ENCODE assay signal across 1 cellular context in genomic region chr7:1532456-1533254, GRCh38.
TF ChIP-seq lines count a peak whose summit lies in the region.

No MANE protein-coding gene starts in this region.

TF ChIP-seq in HepG2, 621 proteins besides CTCF, POLR2A, EP300 and RAD21 (continued from another document and continues in another):
- TF ChIP-seq ZNF687 (CRISPR knock-in tag; IDR thresholded peaks at IDR 0.05) (peak; percentile 72), ZNF879 (CRISPR knock-in tag; IDR thresholded peaks at IDR 0.05) (no peak), MBD4 (IDR thresholded peaks at IDR 0.05; ENCODE audit: borderline replicate concordance, low read length) (no peak), ZNF550 (CRISPR knock-in tag; IDR thresholded peaks at IDR 0.05; ENCODE audit: borderline replicate concordance) (no peak), ZNF33A (CRISPR knock-in tag; IDR thresholded peaks at IDR 0.05; ENCODE audit: borderline replicate concordance) (no peak), ZHX1 (CRISPR knock-in tag; IDR thresholded peaks at IDR 0.05; ENCODE audit: low read depth) (0 out of 2 replicates have a peak, but pooled peaks have one; percentile 20), ZNF276 (CRISPR knock-in tag; IDR thresholded peaks at IDR 0.05; ENCODE audit: low read depth) (no peak), BRD4 (CRISPR knock-in tag; IDR thresholded peaks at IDR 0.05) (no peak), SATB2 (CRISPR knock-in tag; IDR thresholded peaks at IDR 0.05) (no peak), SP140L (CRISPR knock-in tag; IDR thresholded peaks at IDR 0.05; ENCODE audit: borderline replicate concordance) (no peak), CBFB (CRISPR knock-in tag; IDR thresholded peaks at IDR 0.05) (no peak), KAT2B (IDR thresholded peaks at IDR 0.05; ENCODE audit: borderline replicate concordance, low read depth, low read length) (no peak), NFIC (IDR thresholded peaks at IDR 0.05; ENCODE audit: low read length) (0 out of 2 replicates have a peak, but pooled peaks have one; percentile 45), FOXP4 (CRISPR knock-in tag; IDR thresholded peaks at IDR 0.05) (peak; percentile 62), PRDM10 (CRISPR knock-in tag; IDR thresholded peaks at IDR 0.05; ENCODE audit: low read depth) (peak; percentile 95), KLF6 (CRISPR knock-in tag; IDR thresholded peaks at IDR 0.05) (peak; percentile 58; the same call in 1 of the 2 replicates), ZBTB20 (CRISPR knock-in tag; IDR thresholded peaks at IDR 0.05; ENCODE audit: borderline replicate concordance, low read depth) (no peak), KAT8 (CRISPR knock-in tag; IDR thresholded peaks at IDR 0.05) (peak; percentile 62), TCF7L2 (IDR thresholded peaks at IDR 0.05; ENCODE audit: low read depth, low read length) (no peak), MNT (IDR thresholded peaks at IDR 0.05) (peak; percentile 45), DMAP1 (CRISPR knock-in tag; IDR thresholded peaks at IDR 0.05) (peak; percentile 46; the same call in 1 of the 2 replicates), SIN3B (IDR thresholded peaks at IDR 0.05; ENCODE audit: low read length) (no peak), ZNF605 (CRISPR knock-in tag; IDR thresholded peaks at IDR 0.05) (peak; percentile 52; the same call in 1 of the 2 replicates), NR2F2 (IDR thresholded peaks at IDR 0.05; ENCODE audit: borderline replicate concordance, low read depth) (no peak), THAP11 (CRISPR knock-in tag; IDR thresholded peaks at IDR 0.05) (peak; percentile 49; the same call in 1 of the 2 replicates), CREB3 (CRISPR knock-in tag; IDR thresholded peaks at IDR 0.05) (no peak), CHD4 (IDR thresholded peaks at IDR 0.05; ENCODE audit: borderline replicate concordance, low read length) (no peak), ZNF597 (CRISPR knock-in tag; IDR thresholded peaks at IDR 0.05) (no peak), ZNF572 (CRISPR knock-in tag; IDR thresholded peaks at IDR 0.05) (no peak), ZNF567 (CRISPR knock-in tag; IDR thresholded peaks at IDR 0.05; ENCODE audit: borderline replicate concordance) (0 out of 2 replicates have a peak, but pooled peaks have one; percentile 45), FOXA1 (IDR thresholded peaks at IDR 0.05) (no peak), FOXA1 (CRISPR knock-in tag; IDR thresholded peaks at IDR 0.05) (peak; percentile 81), AGO2 (optimal IDR thresholded peaks at IDR 0.05; ENCODE audit: low read depth, low read length) (peak; percentile 12), FLYWCH1 (CRISPR knock-in tag; IDR thresholded peaks at IDR 0.05) (no peak), ZNF44 (CRISPR knock-in tag; IDR thresholded peaks at IDR 0.05) (no peak), ZBTB33 (CRISPR knock-in tag; IDR thresholded peaks at IDR 0.05) (no peak), ZNF230 (CRISPR knock-in tag; IDR thresholded peaks at IDR 0.05) (no peak), RFX5 (IDR thresholded peaks at IDR 0.05; ENCODE audit: low read depth, low read length) (no peak)
